In the genomic region with DNA sequence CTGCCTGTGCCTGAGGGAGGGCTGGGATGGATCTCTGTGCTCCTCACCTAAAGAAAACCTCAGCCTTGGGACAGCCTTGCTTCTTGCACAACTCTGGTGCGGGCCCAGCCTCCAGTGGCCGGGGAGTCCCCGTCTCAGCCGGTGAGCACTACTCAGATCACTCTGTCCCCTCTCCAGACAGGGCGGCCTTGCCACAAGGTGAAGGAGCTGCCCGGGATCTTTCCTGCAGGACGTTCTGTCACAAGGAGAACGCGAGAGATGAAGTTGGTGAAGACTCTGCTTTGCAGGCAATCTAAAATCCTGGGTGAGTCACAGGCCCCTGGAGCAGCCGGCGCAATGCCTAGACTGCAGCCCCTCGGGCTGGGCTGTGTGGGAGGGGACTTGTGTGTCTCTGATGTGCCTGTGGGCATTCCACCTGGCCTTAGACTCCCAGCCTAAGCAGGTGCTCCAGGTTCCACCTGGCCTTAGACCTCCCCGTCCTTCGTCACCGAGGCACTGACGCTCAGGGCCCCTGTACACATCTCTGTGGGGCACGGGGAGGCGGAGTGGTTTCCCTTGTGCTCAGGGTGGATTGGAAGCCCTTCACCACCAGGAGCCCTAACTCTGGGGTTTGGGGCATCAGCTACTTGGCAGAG, we compare ENCODE assay signal across 20 cellular contexts. TPM values are rescaled to one million over a fixed set of nuclear protein-coding genes. Genes with fewer than 3 reads are reported as not detected.
"Had no signal": no experiment of that assay in that cellular context is flagged by ENCODE, and none has a peak within 500 bp of the region (broad histone marks: within the 10 kb centered on the region; RNA-seq: fewer than 3 reads in every experiment).

No MANE protein-coding gene starts in this region.

- H3K27ac ChIP-seq: dorsolateral prefrontal cortex, heart right ventricle, left ventricle myocardium inferior, sigmoid colon, skin epidermis had no signal

- H3K36me3 ChIP-seq: heart right ventricle, left ventricle myocardium inferior, sigmoid colon had no signal

- H3K9me3 ChIP-seq: left ventricle myocardium inferior, sigmoid colon had no signal

- H3K4me1 ChIP-seq: heart right ventricle, left ventricle myocardium inferior, sigmoid colon had no signal

- DNase-seq: cortex of kidney; dorsolateral prefrontal cortex; effector CD8-positive, alpha-beta T cell; heart right ventricle; islet precursor cell; left ventricle myocardium inferior; mesendoderm; naive B cell; sigmoid colon; stimulated activated CD4-positive, alpha-beta T cell treated with anti-CD3 and anti-CD28 coated beads, Interleukin-2, amount 100 ng/mL, for 48 hours; stimulated activated naive CD4-positive, alpha-beta T cell treated with Interleukin-2 at 50 U/mL for 16 hours had no signal

- H3K4me3 ChIP-seq: dorsolateral prefrontal cortex, heart right ventricle, left ventricle myocardium inferior, sigmoid colon, skin epidermis had no signal

- FAIRE-seq: frontal cortex, urothelium cell line had no signal

RNA-seq across cellular contexts. Expression of a gene that starts 15.2 kb away (rescaled TPM):
- total RNA-seq: dorsolateral prefrontal cortex, fibroblast of lung, frontal cortex, glomerular endothelial cell, lung microvascular endothelial cell, osteocyte, pulmonary artery endothelial cell, sigmoid colon had no signal
- polyA plus RNA-seq: fibroblast of lung, neural cell had no signal
